29 cellular contexts compared by ENCODE assay signal in the genomic region with DNA sequence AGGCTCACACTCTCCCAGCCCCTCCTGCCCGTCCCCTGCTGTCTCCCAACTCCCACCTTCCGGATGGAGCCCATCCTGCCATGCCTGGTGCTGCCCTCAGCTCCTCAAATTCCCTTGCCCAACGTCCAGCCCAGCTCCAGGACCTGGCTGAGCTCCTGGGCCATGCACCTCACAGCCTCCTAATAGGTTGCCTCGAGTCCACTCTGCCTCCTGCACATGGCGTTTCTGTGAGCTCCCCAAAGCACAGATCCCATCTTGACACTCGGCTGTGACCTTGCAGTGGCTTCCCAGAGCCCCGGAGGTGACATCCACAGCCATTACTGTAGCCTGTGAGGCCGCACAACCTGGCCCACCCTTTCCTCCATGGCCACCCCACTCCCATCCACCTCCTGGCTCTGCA.
"Had no signal": no experiment of that assay in that cellular context is flagged by ENCODE, and none has a peak within 500 bp of the region (broad histone marks: within the 10 kb centered on the region; RNA-seq: fewer than 3 reads in every experiment).

No MANE protein-coding gene starts in this region.

- H3K9me3 Mint-ChIP-seq: activated CD8-positive, alpha-beta T cell treated with anti-CD3 and anti-CD28 coated beads for 36 hours; activated naive CD8-positive, alpha-beta T cell treated with anti-CD3 and anti-CD28 coated beads, Interleukin-2, amount 10 ng/mL, durations not matched to agents 7 days and 5 days; activated T-cell treated with anti-CD3 and anti-CD28 coated beads, Interleukin-2, amount 50 U/mL, for 72 hours; activated T-helper 17 cell treated with anti-CD3 and anti-CD28 coated beads, Interleukin-2, amount 50 U/mL, for 72 hours had no signal

- H3K4me3 ChIP-seq: adrenal gland, SJCRH30, SK-N-MC had no signal

- H3K36me3 Mint-ChIP-seq: activated naive CD8-positive, alpha-beta T cell treated with anti-CD3 and anti-CD28 coated beads, Interleukin-2, amount 10 ng/mL, durations not matched to agents 7 days and 5 days; brain had no signal

- H3K27ac ChIP-seq: adrenal gland, SJCRH30, SK-N-MC, WERI-Rb-1 had no signal

- H3K36me3 ChIP-seq: adrenal gland, SJCRH30, WERI-Rb-1 had no signal

- H3K27ac Mint-ChIP-seq: activated CD8-positive, alpha-beta T cell treated with anti-CD3 and anti-CD28 coated beads for 36 hours; activated naive CD8-positive, alpha-beta T cell treated with anti-CD3 and anti-CD28 coated beads, Interleukin-2, amount 10 ng/mL, durations not matched to agents 7 days and 5 days; activated T-cell treated with anti-CD3 and anti-CD28 coated beads, Interleukin-2, amount 50 U/mL, for 72 hours; activated T-helper 17 cell treated with anti-CD3 and anti-CD28 coated beads, Interleukin-2, amount 50 U/mL, for 72 hours; brain had no signal

- H3K27me3 Mint-ChIP-seq: activated CD8-positive, alpha-beta T cell treated with anti-CD3 and anti-CD28 coated beads for 36 hours; activated naive CD8-positive, alpha-beta T cell treated with anti-CD3 and anti-CD28 coated beads, Interleukin-2, amount 10 ng/mL, durations not matched to agents 7 days and 5 days; activated T-helper 17 cell treated with anti-CD3 and anti-CD28 coated beads, Interleukin-2, amount 50 U/mL, for 72 hours had no signal

- H3K4me1 Mint-ChIP-seq: activated naive CD8-positive, alpha-beta T cell treated with anti-CD3 and anti-CD28 coated beads, Interleukin-2, amount 10 ng/mL, durations not matched to agents 7 days and 5 days; activated T-helper 17 cell treated with anti-CD3 and anti-CD28 coated beads, Interleukin-2, amount 50 U/mL, for 72 hours; brain had no signal

- H3K9me3 ChIP-seq: adrenal gland, SJCRH30 had no signal

- H3K27me3 ChIP-seq: adrenal gland, SJCRH30 had no signal

- H3K4me3 Mint-ChIP-seq: activated CD8-positive, alpha-beta T cell treated with anti-CD3 and anti-CD28 coated beads for 36 hours; activated naive CD8-positive, alpha-beta T cell treated with anti-CD3 and anti-CD28 coated beads, Interleukin-2, amount 10 ng/mL, durations not matched to agents 7 days and 5 days; activated T-cell treated with anti-CD3 and anti-CD28 coated beads, Interleukin-2, amount 50 U/mL, for 72 hours; activated T-helper 17 cell treated with anti-CD3 and anti-CD28 coated beads, Interleukin-2, amount 50 U/mL, for 72 hours; brain had no signal

- ATAC-seq: activated CD8-positive, alpha-beta T cell treated with anti-CD3 and anti-CD28 coated beads for 36 hours; activated T-cell treated with anti-CD3 and anti-CD28 coated beads, Interleukin-2, amount 50 U/mL, for 72 hours; activated T-helper 17 cell treated with anti-CD3 and anti-CD28 coated beads, Interleukin-2, amount 50 U/mL, for 72 hours; Panc1 had no signal

- DNase-seq: activated CD4-positive, alpha-beta T cell treated with anti-CD3 and anti-CD28 coated beads for 1 hour; activated CD4-positive, alpha-beta T cell treated with anti-CD3 and anti-CD28 coated beads for 48 hours; activated CD4-positive, CD25-positive, alpha-beta regulatory T cell; activated CD8-positive, alpha-beta T cell treated with anti-CD3 and anti-CD28 coated beads for 36 hours; activated naive CD4-positive, alpha-beta T cell; activated naive CD4-positive, alpha-beta T cell treated with anti-CD3 and anti-CD28 coated beads, Interleukin-2, amount 50 U/mL, for 16 hours; activated naive CD8-positive, alpha-beta T cell treated with anti-CD3 and anti-CD28 coated beads, Interleukin-2, amount 10 ng/mL, durations not matched to agents 7 days and 5 days; activated T-cell treated with anti-CD3 and anti-CD28 coated beads, Interleukin-2, amount 50 U/mL, for 1 hour; activated T-cell treated with anti-CD3 and anti-CD28 coated beads, Interleukin-2, amount 50 U/mL, for 72 hours; adrenal gland; central memory CD4-positive, alpha-beta T cell; Karpas-422; KBM-7; NCI-H1048; NCI-H1105 treated with DMSO at 0.1 percent for 48 hours; NCI-H1436; NCI-H1694; NCI-H1930; NCI-H2081 treated with DMSO at 0.1 percent for 48 hours; NCI-H345; NCI-H524 treated with DMSO at 0.1 percent for 48 hours; SHP77; SJCRH30; T1000; WERI-Rb-1 had no signal

- H3K4me1 ChIP-seq: adrenal gland, SJCRH30 had no signal
